In the genomic region with DNA sequence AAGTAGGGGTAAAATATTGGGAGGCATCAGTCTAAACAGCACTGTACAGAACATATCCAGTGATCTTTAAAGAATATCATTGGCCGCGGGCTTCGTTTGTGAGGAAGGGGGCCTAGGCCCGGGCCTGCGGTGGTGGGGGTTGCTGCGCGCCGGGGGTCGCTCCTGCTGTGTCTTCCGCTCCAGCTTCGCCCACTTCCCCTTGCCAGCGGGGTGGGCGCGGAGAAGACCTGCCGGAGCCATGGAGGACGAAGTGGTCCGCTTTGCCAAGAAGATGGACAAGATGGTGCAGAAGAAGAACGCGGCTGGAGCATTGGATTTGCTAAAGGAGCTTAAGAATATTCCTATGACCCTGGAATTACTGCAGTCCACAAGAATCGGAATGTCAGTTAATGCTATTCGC, we compare ENCODE assay signal across 6 cellular contexts. TPM values are rescaled to one million over a fixed set of nuclear protein-coding genes. Genes with fewer than 3 reads are reported as not detected.
DNase-seq lines count a peak whose midpoint lies in the region; ATAC-seq, FAIRE-seq and TF ChIP-seq lines count a peak whose summit lies in the region.
"Not testable (repeated sequence)": the region's sequence is repeated elsewhere in the genome, so short reads cannot be mapped to it uniquely, and the experiment has no call there.

No MANE protein-coding gene starts in this region.

- in situ Hi-C loops in K562 (cut with MboI) = not testable (repeated sequence)

- H4K20me1 ChIP-seq in DND-41 (ENCODE audit: insufficient read depth, low read length); K562 (replicated peaks; ENCODE audit: control insufficient read depth, insufficient read depth, low read length): not testable (repeated sequence)

- H3K27ac Mint-ChIP-seq in T-helper 17 cell = peak overlapping the region; percentile 47

- peaks cover 10% of the 10 kb centered on the region for H3K4me1 Mint-ChIP-seq in T-helper 17 cell

- not testable (repeated sequence) for H2AFZ ChIP-seq in DND-41 (ENCODE audit: low read depth, low read length); K562 (ENCODE audit: low read depth, low read length)

- H3K27me3 Mint-ChIP-seq in T-helper 17 cell = not testable (repeated sequence)

- intact Hi-C loops in K562 (cut with micrococcal nuclease); right cardiac atrium (cut with DNase I); sciatic nerve (cut with DNase I): not testable (repeated sequence)

- ATAC-seq in A549 (peak in 1 of 2 experiments; percentile 86; a peak in 4 of 6 replicates), DND-41 (ENCODE audit: insufficient read depth, low read depth) (peak; percentile 78), K562 (peak; percentile 37), right cardiac atrium (peak; percentile 34 to 60), sciatic nerve (peak; percentile 39)
- not testable (repeated sequence) for ATAC-seq in T-helper 17 cell

- POLR2A ChIA-PET in A549 (lab: Yijun Ruan, JAX) = not testable (repeated sequence)
- POLR2A ChIA-PET in K562 (lab: Yijun Ruan, JAX) = interaction anchor here (0.7 to 1.0 kb wide), 4 partner anchors 10 to 1356 kb away, joined by 3 to 6 read pairs (median 4); no protein-coding TSS in a partner anchor

- H3K36me3 ChIP-seq in DND-41 (ENCODE audit: insufficient read depth, low read length) = peaks cover 28% of the 10 kb centered on the region
- H3K36me3 ChIP-seq in K562 (ENCODE audit: control insufficient read depth, insufficient read depth, low read length) = peaks cover 63% of the 10 kb centered on the region; the same call in 2 of the 3 replicates

- not testable (repeated sequence) for H3K27ac ChIP-seq in A549; DND-41 (ENCODE audit: low read length); K562 (ENCODE audit: extremely low read depth, low read depth, low read length); right cardiac atrium (ENCODE audit: low read length)

- not testable (repeated sequence) for H3K4me2 ChIP-seq in A549; DND-41 (ENCODE audit: insufficient read depth, low read length); K562 (ENCODE audit: insufficient read depth, low read length)

- H3K9me1 ChIP-seq in K562 (ENCODE audit: control insufficient read depth, insufficient read depth, low read length) = not testable (repeated sequence)

- DNase-seq in A549 (ENCODE audit: low read depth in 1 of 2, low spot score in 1 of 2); DND-41; T-helper 17 cell; K562 (ENCODE audit: extremely low read depth in 1 of 4, low spot score in 3 of 4); right cardiac atrium; sciatic nerve (ENCODE audit: low spot score): not testable (repeated sequence)

- not testable (repeated sequence) for BruUV-seq in K562 (replicated peaks; lab: Mats Ljungman, UMichigan)

- not testable (repeated sequence) for H3K9me3 ChIP-seq in A549; DND-41 (ENCODE audit: insufficient read depth, low read length, severe bottlenecking); T-helper 17 cell (ENCODE audit: control insufficient read depth, low read length, poor library complexity, severe bottlenecking); K562 (replicated peaks; ENCODE audit: control insufficient read depth, insufficient read depth, low read depth, low read length); right cardiac atrium (ENCODE audit: control insufficient read depth, low read length)

- not testable (repeated sequence) for H3K27me3 ChIP-seq in DND-41 (ENCODE audit: insufficient read depth, low read length, poor library complexity); K562 (ENCODE audit: control insufficient read depth in 2 of 2, insufficient read depth in 2 of 2, low read length in 2 of 2); right cardiac atrium (ENCODE audit: control insufficient read depth, insufficient read depth)

- WGBS in A549 (ENCODE audit: missing lambda C conversion rate) = 97% methylated on average over 21 of the region's 21 CpGs
- 94% methylated on average over 12 of the region's 21 CpGs for WGBS in K562 (ENCODE audit: insufficient coverage, low coverage, missing lambda C conversion rate)
- 98% methylated on average over 17 of the region's 21 CpGs for WGBS in right cardiac atrium

- TF ChIP-seq RAD21 in A549 (conservative IDR thresholded peaks at IDR 0.05 in 1 of 2, IDR thresholded peaks at IDR 0.05 in 1 of 2); K562 (CRISPR knock-in tag; conservative IDR thresholded peaks at IDR 0.05 in 1 of 2, IDR thresholded peaks at IDR 0.05 in 1 of 2): not testable (repeated sequence)

- CTCF ChIA-PET in A549 (lab: Yijun Ruan, JAX) = not testable (repeated sequence)
- CTCF ChIA-PET in K562 (lab: Yijun Ruan, JAX; ENCODE audit: low intra/inter-chr PET ratio) = interaction anchor here (0.7 kb wide), 1 partner anchor 286 kb away, joined by 4 read pairs; no protein-coding TSS in a partner anchor

- peaks cover 24% of the 10 kb centered on the region; the same call in 1 of the 2 replicates for H3K79me2 ChIP-seq in DND-41 (ENCODE audit: insufficient read depth, low read length)
- H3K79me2 ChIP-seq in K562 (ENCODE audit: control insufficient read depth, insufficient read depth, low read length) = peaks cover 42% of the 10 kb centered on the region

- not testable (repeated sequence) for TF ChIP-seq EP300 in A549 (IDR thresholded peaks at IDR 0.05); K562 (IDR thresholded peaks at IDR 0.05; ENCODE audit: low read length)

- FAIRE-seq in A549 (lab: Jason Lieb, UNC) = peak; percentile 83
- not testable (repeated sequence) for FAIRE-seq in K562 (lab: Jason Lieb, UNC)

- not testable (repeated sequence) for TF ChIP-seq POLR2A in A549 (IDR thresholded peaks at IDR 0.05; ENCODE audit: low read length); K562 (conservative IDR thresholded peaks at IDR 0.05)

- not testable (repeated sequence) for TF ChIP-seq CTCF in A549 (IDR thresholded peaks at IDR 0.05); DND-41 (IDR thresholded peaks at IDR 0.05; ENCODE audit: borderline replicate concordance, extremely low read depth, low read length, poor library complexity, severe bottlenecking); K562 (IDR thresholded peaks at IDR 0.05 in 2 of 3, conservative IDR thresholded peaks at IDR 0.05 in 1 of 3; ENCODE audit: insufficient read depth in 2 of 3, low read depth in 1 of 3, low read length in 3 of 3)

- not testable (repeated sequence) for H3K9ac ChIP-seq in DND-41 (ENCODE audit: low read depth, low read length); K562 (ENCODE audit: insufficient read depth in 1 of 2, low read depth in 2 of 2, low read length in 2 of 2)

- H3K4me1 ChIP-seq in A549; DND-41 (ENCODE audit: insufficient read depth, low read length); K562 (replicated peaks in 1 of 2; ENCODE audit: control insufficient read depth in 2 of 2, insufficient read depth in 2 of 2, low read length in 2 of 2); right cardiac atrium (ENCODE audit: control insufficient read depth, insufficient read depth, low read length): not testable (repeated sequence)

- not testable (repeated sequence) for H3K4me3 ChIP-seq in A549; DND-41 (ENCODE audit: low read depth in 1 of 2, low read length in 2 of 2); K562; right cardiac atrium (ENCODE audit: low read length)

- not testable (repeated sequence) for H3K36me3 Mint-ChIP-seq in T-helper 17 cell (ENCODE audit: low read depth)

- H3K4me3 Mint-ChIP-seq in T-helper 17 cell = not testable (repeated sequence)

RNA-seq across cellular contexts. Expression of a gene that starts 32.4 kb away (rescaled TPM):
- polyA plus RNA-seq in A549 (2011; rRNA removed) (40.4 and 55.0 TPM in 2 replicates), A549 (2017; fragmentation: RNase III; extraction: RNeasy Plus Mini Kit Qiagen cat#74134 plus additional on column Dnase treatment) (23.3 to 26.9 TPM (median 24.2 TPM) in 3 replicates), K562 (2011; rRNA removed) (28.0 and 29.1 TPM in 2 replicates), K562 (2014; fragmentation: Illumina TruSeq; extraction: Trizol) (25.3 and 33.6 TPM in 2 replicates), K562 (2014; fragmentation: Nextera tagmentation; extraction: Ambion mirVana) (10 to 100 TPM; 12.7 to 13.2 TPM), K562 (2014; rRNA removed) (21.8 and 26.6 TPM in 2 replicates), right cardiac atrium (59.1 TPM)
- polyA plus RNA-seq in A549 (2012; cell fraction: cytosol; rRNA removed) = 5.3 and 6.0 TPM in 2 replicates
- 5.1 and 6.2 TPM in 2 replicates for polyA plus RNA-seq in A549 (2012; cell fraction: nucleus; rRNA removed)
- 32.8 and 41.9 TPM in 2 replicates for polyA minus RNA-seq in A549 (2011; rRNA and poly(A)+ RNA removed)
- total RNA-seq in T-helper 17 cell (10 to 100 TPM; 62.4 to 66.5 TPM), K562 (2014; rRNA removed) (33.8 and 35.2 TPM in 2 replicates), K562 (2014; rRNA removed; fragmentation: Illumina TruSeq; extraction: Trizol) (70.3 and 74.9 TPM in 2 replicates), K562 (2015; rRNA removed; fragmentation: Illumina TruSeq; extraction: Trizol) (62.4 and 70.0 TPM in 2 replicates), K562 (2021) (39.3 and 41.9 TPM in 2 replicates), right cardiac atrium (100 to 1,000 TPM; 147 to 167 (median 160) TPM), sciatic nerve (97.1 TPM)
- total RNA-seq in K562 (2011; cell fraction: chromatin; rRNA removed; ENCODE audit: low replicate concordance) = 79.9 and 290 TPM in 2 replicates
- total RNA-seq in K562 (2011; cell fraction: nucleolus; rRNA removed) = 32.5 and 39.2 TPM in 2 replicates
- 93.6 and 112 TPM in 2 replicates for total RNA-seq in K562 (2011; cell fraction: nucleoplasm; rRNA removed)
- polyA plus RNA-seq in K562 (2011; cell fraction: cytosol; rRNA removed) = 6.3 and 7.6 TPM in 2 replicates
- 24.7 and 32.5 TPM in 2 replicates for polyA plus RNA-seq in K562 (2011; cell fraction: nucleus; rRNA removed)
- 22.8 and 23.3 TPM in 2 replicates for polyA plus RNA-seq in K562 (2012)
- 45.9 and 83.5 TPM in 2 replicates for polyA minus RNA-seq in K562 (2011; rRNA and poly(A)+ RNA removed)
- 20.1 and 22.1 TPM in 2 replicates for polyA minus RNA-seq in K562 (2011; cell fraction: cytosol; rRNA and poly(A)+ RNA removed)
- 52.2 and 112 TPM in 2 replicates for polyA minus RNA-seq in K562 (2011; cell fraction: nucleus; rRNA and poly(A)+ RNA removed)
